25 cellular contexts compared by ENCODE assay signal in the genomic region with DNA sequence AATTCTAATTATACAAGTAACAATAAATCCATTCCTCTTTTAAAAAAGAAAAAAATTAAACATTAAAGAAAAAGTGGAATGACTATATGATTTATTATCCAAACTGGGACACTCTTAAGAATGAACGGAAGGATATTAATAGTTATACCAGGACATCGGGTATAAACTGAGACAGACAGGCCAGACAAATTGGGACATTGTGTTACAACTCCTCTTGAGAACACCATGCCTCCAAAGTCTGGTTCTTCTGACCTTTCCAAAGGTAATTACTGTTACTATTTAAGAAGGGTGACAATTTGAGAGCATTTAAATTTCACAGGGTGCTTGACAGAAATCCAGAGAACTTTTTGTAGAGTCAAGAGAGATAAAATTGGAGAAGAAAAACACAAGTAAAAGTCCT.
"Had no signal": no experiment of that assay in that cellular context is flagged by ENCODE, and none has a peak within 500 bp of the region (broad histone marks: within the 10 kb centered on the region; RNA-seq: fewer than 3 reads in every experiment).

No MANE protein-coding gene starts in this region.

- DNase-seq: colonic mucosa; cortex of kidney; effector CD8-positive, alpha-beta T cell; effector memory CD8-positive, alpha-beta T cell; endodermal cell; erythroblast; esophagus squamous epithelium; foreskin fibroblast; foreskin melanocyte; gastrocnemius medialis; glutamatergic neuron; head of caudate nucleus; hypothalamus; immature natural killer cell; islet precursor cell; kidney; kidney glomerular epithelial cell; left lung; lower lobe of right lung; mesenchymal stem cell; mucosa of descending colon; naive B cell had no signal

- H3K27ac ChIP-seq: colonic mucosa, epithelial cell of prostate, esophagus squamous epithelium, gastrocnemius medialis, hepatocyte, left lung, lower lobe of right lung had no signal

- H3K36me3 ChIP-seq: colonic mucosa, esophagus squamous epithelium, gastrocnemius medialis, left lung, lower lobe of right lung had no signal

- H3K4me1 ChIP-seq: colonic mucosa, esophagus squamous epithelium, gastrocnemius medialis, left lung, lower lobe of right lung had no signal

- H3K9me3 ChIP-seq: colonic mucosa, gastrocnemius medialis, left lung, lower lobe of right lung, mucosa of descending colon had no signal

- H3K27me3 ChIP-seq: colonic mucosa, esophagus squamous epithelium, gastrocnemius medialis, hepatocyte, left lung had no signal

- ATAC-seq: effector memory CD8-positive, alpha-beta T cell; esophagus mucosa; gastrocnemius medialis; left lung; lower lobe of right lung; mucosa of descending colon had no signal

- H3K4me3 ChIP-seq: colonic mucosa, esophagus squamous epithelium, gastrocnemius medialis, hepatocyte, left lung, lower lobe of right lung, mucosa of descending colon had no signal
